Comparison of ENCODE assay signal across 9 cellular contexts in the genomic region with DNA sequence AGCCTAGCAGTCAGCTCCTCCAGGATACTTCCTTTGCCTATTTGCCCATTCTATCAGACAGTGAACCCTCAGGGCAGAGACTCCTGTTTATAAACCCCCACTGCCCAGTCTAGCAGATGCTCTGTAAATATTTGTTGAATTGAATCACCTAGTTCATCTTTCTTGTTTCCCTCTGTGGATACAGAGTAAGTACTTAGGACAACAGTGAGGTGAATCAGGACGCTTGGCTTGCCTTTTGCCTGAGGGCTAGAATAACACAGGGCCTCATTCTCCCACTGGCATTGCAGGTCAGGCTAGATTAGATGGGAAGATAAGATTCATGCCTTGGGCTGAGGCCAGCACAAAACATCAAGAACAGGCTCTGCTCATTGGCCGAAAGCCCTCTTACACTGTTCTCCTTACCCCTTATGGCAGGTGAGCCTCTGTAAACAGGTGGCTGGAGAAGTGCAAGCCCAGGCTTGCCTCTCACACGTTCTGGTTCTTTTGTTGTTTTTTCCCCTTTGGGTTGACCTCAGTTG. TPM values are rescaled to one million over a fixed set of nuclear protein-coding genes. Genes with fewer than 3 reads are reported as not detected.
A peak's percentile ranks its signal among the peaks of the same experiment; 100 is the strongest.
DNase-seq lines count a peak whose midpoint lies in the region; ATAC-seq and TF ChIP-seq lines count a peak whose summit lies in the region.
"Had no signal": no experiment of that assay in that cellular context is flagged by ENCODE, and none has a peak within 500 bp of the region (broad histone marks: within the 10 kb centered on the region; RNA-seq: fewer than 3 reads in every experiment).

No MANE protein-coding gene starts in this region.

- TF ChIP-seq CTCF in activated CD8-positive, alpha-beta T cell treated with anti-CD3 and anti-CD28 coated beads for 36 hours (IDR thresholded peaks at IDR 0.05), result no peak

- H3K27me3 Mint-ChIP-seq in activated T-cell treated with anti-CD3 and anti-CD28 coated beads, Interleukin-2, amount 50 U/mL, for 4 hours (ENCODE audit: low read depth), result no peaks in the 10 kb centered on the region
- no peaks in the 10 kb centered on the region for H3K27me3 Mint-ChIP-seq in activated CD8-positive, alpha-beta T cell treated with anti-CD3 and anti-CD28 coated beads for 36 hours

- no peaks in the 10 kb centered on the region for H3K9me3 Mint-ChIP-seq in activated T-cell treated with anti-CD3 and anti-CD28 coated beads, Interleukin-2, amount 50 U/mL, for 4 hours
- no peaks in the 10 kb centered on the region for H3K9me3 Mint-ChIP-seq in activated CD8-positive, alpha-beta T cell treated with anti-CD3 and anti-CD28 coated beads for 36 hours
- H3K9me3 Mint-ChIP-seq: nephron had no signal

- peak; percentile 27 to 64 for ATAC-seq in activated T-cell treated with anti-CD3 and anti-CD28 coated beads, Interleukin-2, amount 50 U/mL, for 4 hours
- peak; percentile 68 for ATAC-seq in activated CD8-positive, alpha-beta T cell treated with anti-CD3 and anti-CD28 coated beads for 36 hours
- ATAC-seq in HG02970 (IDR thresholded peaks at IDR 0.05; ENCODE audit: low FRiP score, unreplicated experiment), result no peak

- intact Hi-C loops in activated CD8-positive, alpha-beta T cell treated with anti-CD3 and anti-CD28 coated beads for 36 hours (cut with micrococcal nuclease), result loop anchor here (2.0 to 5.0 kb wide), 3 partner anchors 104 to 211 kb away; no protein-coding TSS in a partner anchor

- peak overlapping the region; percentile 64 for H3K4me3 Mint-ChIP-seq in activated T-cell treated with anti-CD3 and anti-CD28 coated beads, Interleukin-2, amount 50 U/mL, for 4 hours
- peak overlapping the region; percentile 60 for H3K4me3 Mint-ChIP-seq in activated CD8-positive, alpha-beta T cell treated with anti-CD3 and anti-CD28 coated beads for 36 hours
- H3K4me3 Mint-ChIP-seq: nephron had no signal

- no peak for DNase-seq in activated T-cell treated with anti-CD3 and anti-CD28 coated beads, Interleukin-2, amount 50 U/mL, for 4 hours
- DNase-seq in activated T-cell treated with anti-CD3 and anti-CD28 coated beads for 4 hours, result no peak
- DNase-seq in NCI-H1930 (lab: John Stamatoyannopoulos, UW), result peak; percentile 38 to 68
- DNase-seq in activated CD8-positive, alpha-beta T cell treated with anti-CD3 and anti-CD28 coated beads for 36 hours, result peak; percentile 54
- peak; percentile 37 for DNase-seq in myocyte (ENCODE audit: low read depth)
- no peak for DNase-seq in C1 segment of cervical spinal cord (lab: John Stamatoyannopoulos, UW)
- DNase-seq in CD1c-positive myeloid dendritic cell (ENCODE audit: extremely low spot score), result no peak

- peaks cover 58% of the 10 kb centered on the region for H3K36me3 Mint-ChIP-seq in activated T-cell treated with anti-CD3 and anti-CD28 coated beads, Interleukin-2, amount 50 U/mL, for 4 hours (ENCODE audit: insufficient read depth)
- H3K36me3 Mint-ChIP-seq in activated CD8-positive, alpha-beta T cell treated with anti-CD3 and anti-CD28 coated beads for 36 hours (ENCODE audit: low read depth), result peaks cover 77% of the 10 kb centered on the region

- CTCF ChIA-PET in activated CD8-positive, alpha-beta T cell treated with anti-CD3 and anti-CD28 coated beads for 36 hours (lab: Charles Lee), result interaction anchor here (0.6 to 8.4 kb wide), 19 partner anchors 10 to 503 kb away, joined by 3 to 188 read pairs (median 11); partner anchors contain the start of genes TEX48 and TNFSF8

- H3K27ac Mint-ChIP-seq in activated CD8-positive, alpha-beta T cell treated with anti-CD3 and anti-CD28 coated beads for 36 hours, result peak overlapping the region; percentile 96

- peaks cover 66% of the 10 kb centered on the region for H3K4me1 Mint-ChIP-seq in activated T-cell treated with anti-CD3 and anti-CD28 coated beads, Interleukin-2, amount 50 U/mL, for 4 hours (ENCODE audit: low read depth)
- peaks cover 53% of the 10 kb centered on the region for H3K4me1 Mint-ChIP-seq in activated CD8-positive, alpha-beta T cell treated with anti-CD3 and anti-CD28 coated beads for 36 hours (ENCODE audit: low read depth)

- POLR2A ChIA-PET in activated CD8-positive, alpha-beta T cell treated with anti-CD3 and anti-CD28 coated beads for 36 hours (lab: Charles Lee), result interaction anchor here (0.7 to 2.4 kb wide), 8 partner anchors 13 to 225 kb away, joined by 3 to 10 read pairs (median 3); no protein-coding TSS in a partner anchor

RNA-seq across cellular contexts. Expression of gene TNFSF8, which starts 22.2 kb away (rescaled TPM):
- 100 to 1,000 TPM; 130 to 192 (median 141) TPM for total RNA-seq in activated T-cell treated with anti-CD3 and anti-CD28 coated beads, Interleukin-2, amount 50 U/mL, for 4 hours
- 10 to 100 TPM; 21.7 to 23.9 TPM for total RNA-seq in activated CD8-positive, alpha-beta T cell treated with anti-CD3 and anti-CD28 coated beads for 36 hours
- not detected in 2 replicates for total RNA-seq in myocyte
- polyA plus RNA-seq in myocyte (2012), result not detected

Comparison
In these comparisons a context has a peak if more than half of its experiments do, and no peak if none do; other contexts are left out.
1. DNase-seq: peak in NCI-H1930 (2 of 2), activated CD8-positive, alpha-beta T cell treated with anti-CD3 and anti-CD28 coated beads for 36 hours (single experiment) and myocyte (single experiment); none in activated T-cell treated with anti-CD3 and anti-CD28 coated beads, Interleukin-2, amount 50 U/mL, for 4 hours (single experiment), activated T-cell treated with anti-CD3 and anti-CD28 coated beads for 4 hours (single experiment), C1 segment of cervical spinal cord (0 of 14) and CD1c-positive myeloid dendritic cell (single experiment).
2. RNA of gene TNFSF8, which starts 22.2 kb away (total RNA-seq): 130 to 192 TPM in activated T-cell treated with anti-CD3 and anti-CD28 coated beads, Interleukin-2, amount 50 U/mL, for 4 hours and 21.7 to 23.9 TPM in activated CD8-positive, alpha-beta T cell treated with anti-CD3 and anti-CD28 coated beads for 36 hours; not detected in myocyte; every median in the first group is over 10 times any median in the second.